Comparison of ENCODE assay signal across 8 cellular contexts in the genomic region with DNA sequence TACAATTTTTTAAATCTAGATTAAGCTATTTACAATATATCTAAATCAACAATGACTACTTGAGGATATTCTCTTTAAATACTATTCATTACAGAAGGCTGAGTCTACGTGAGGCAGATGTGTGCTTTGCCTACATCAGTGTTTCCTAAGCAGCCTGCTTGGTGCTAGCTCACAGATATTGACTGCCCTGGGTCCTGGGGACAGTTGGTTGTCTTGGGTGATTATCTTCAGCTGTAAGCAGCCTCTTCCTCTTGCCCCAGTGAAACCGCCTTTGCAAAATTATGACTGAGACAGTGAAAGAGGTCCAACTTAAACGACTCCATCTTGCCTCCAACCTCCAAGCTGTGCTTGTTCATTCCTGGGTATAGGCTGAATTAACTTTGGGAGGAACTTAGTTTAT.
"Had no signal": no experiment of that assay in that cellular context is flagged by ENCODE, and none has a peak within 500 bp of the region (broad histone marks: within the 10 kb centered on the region; RNA-seq: fewer than 3 reads in every experiment).

No MANE protein-coding gene starts in this region.

- FAIRE-seq: HTR-8/SVneo had no signal

- ATAC-seq: HCT116 had no signal

- DNase-seq: GOT3, H7, HFFc6, IMR-90, KBM-7 had no signal

- H3K4me3 ChIP-seq: HAP-1 had no signal

- H3K4me1 ChIP-seq: HAP-1 had no signal

- H3K9me3 ChIP-seq: HAP-1 had no signal

- H3K36me3 ChIP-seq: HAP-1 had no signal
